8 cellular contexts compared by ENCODE assay signal in genomic region chr9:113221800-113222481, GRCh38. TPM values are rescaled to one million over a fixed set of nuclear protein-coding genes. Genes with fewer than 3 reads are reported as not detected.
DNase-seq lines count a peak whose midpoint lies in the region; ATAC-seq and TF ChIP-seq lines count a peak whose summit lies in the region.

No MANE protein-coding gene starts in this region.

- no peaks in the 10 kb centered on the region for H3K9me3 Mint-ChIP-seq in activated CD4-positive, alpha-beta T cell treated with anti-CD3 and anti-CD28 coated beads, Interleukin-2, amount 10 ng/mL, durations not matched to agents 24 days and 14 days
- no peaks in the 10 kb centered on the region for H3K9me3 Mint-ChIP-seq in progenitor cell of endocrine pancreas (ENCODE audit: low read depth)

- TF ChIP-seq CTCF in VCaP (conservative IDR thresholded peaks at IDR 0.05) (no peak), fibroblast of villous mesenchyme (IDR thresholded peaks at IDR 0.05; ENCODE audit: insufficient read depth, low read depth, low read length) (no peak), progenitor cell of endocrine pancreas (IDR thresholded peaks at IDR 0.05; ENCODE audit: unreplicated experiment) (no peak)

- H3K4me3 ChIP-seq in fibroblast of villous mesenchyme (ENCODE audit: low read depth, low read length): peak overlapping the region; percentile 96

- H3K4me3 Mint-ChIP-seq in activated CD4-positive, alpha-beta T cell treated with anti-CD3 and anti-CD28 coated beads, Interleukin-2, amount 10 ng/mL, durations not matched to agents 24 days and 14 days: peak overlapping the region; percentile 94
- peak overlapping the region; percentile 89 for H3K4me3 Mint-ChIP-seq in progenitor cell of endocrine pancreas (ENCODE audit: low read depth)

- peaks cover 51% of the 10 kb centered on the region for H3K4me1 Mint-ChIP-seq in activated CD4-positive, alpha-beta T cell treated with anti-CD3 and anti-CD28 coated beads, Interleukin-2, amount 10 ng/mL, durations not matched to agents 24 days and 14 days
- peaks cover 34% of the 10 kb centered on the region for H3K4me1 Mint-ChIP-seq in progenitor cell of endocrine pancreas (ENCODE audit: low read depth)

- H3K27me3 Mint-ChIP-seq in activated CD4-positive, alpha-beta T cell treated with anti-CD3 and anti-CD28 coated beads, Interleukin-2, amount 10 ng/mL, durations not matched to agents 24 days and 14 days: no peaks in the 10 kb centered on the region
- no peaks in the 10 kb centered on the region for H3K27me3 Mint-ChIP-seq in progenitor cell of endocrine pancreas

- ATAC-seq in HG02588 (IDR thresholded peaks at IDR 0.05; ENCODE audit: unreplicated experiment): no peak
- ATAC-seq in GM21528 (IDR thresholded peaks at IDR 0.05; ENCODE audit: low FRiP score, unreplicated experiment): no peak

- peak overlapping the region; percentile 83 for H3K27ac ChIP-seq in VCaP

- H3K36me3 Mint-ChIP-seq in activated CD4-positive, alpha-beta T cell treated with anti-CD3 and anti-CD28 coated beads, Interleukin-2, amount 10 ng/mL, durations not matched to agents 24 days and 14 days (ENCODE audit: low read depth): peaks cover 13% of the 10 kb centered on the region
- no peaks in the 10 kb centered on the region for H3K36me3 Mint-ChIP-seq in progenitor cell of endocrine pancreas (ENCODE audit: insufficient read depth)

- intact Hi-C loops in activated CD4-positive, alpha-beta T cell treated with anti-CD3 and anti-CD28 coated beads, Interleukin-2, amount 10 ng/mL, durations not matched to agents 24 days and 14 days (cut with micrococcal nuclease): loop anchor here (1.0 to 10.0 kb wide), 10 partner anchors 52 to 890 kb away; partner anchors contain the start of genes ALAD, C9orf43, KIAA1958 and POLE3

- H3K27ac Mint-ChIP-seq in activated CD4-positive, alpha-beta T cell treated with anti-CD3 and anti-CD28 coated beads, Interleukin-2, amount 10 ng/mL, durations not matched to agents 24 days and 14 days: peak overlapping the region; percentile 94
- H3K27ac Mint-ChIP-seq in progenitor cell of endocrine pancreas: peak overlapping the region; percentile 95

- peak; percentile 66 for DNase-seq in activated CD4-positive, alpha-beta T cell treated with anti-CD3 and anti-CD28 coated beads, Interleukin-2, amount 10 ng/mL, durations not matched to agents 24 days and 14 days
- no peak for DNase-seq in activated CD4-positive, alpha-beta T cell treated with anti-CD3 and anti-CD28 coated beads for 48 hours
- DNase-seq in fibroblast of villous mesenchyme (ENCODE audit: low read depth): no peak
- no peak for DNase-seq in progenitor cell of endocrine pancreas (ENCODE audit: low spot score, unreplicated experiment)
- no peak for DNase-seq in activated CD4-positive, alpha-beta T cell treated with anti-CD3 and anti-CD28 coated beads for 1 hour

RNA-seq across cellular contexts. Expression of gene SLC31A1, which starts 0.6 kb away (rescaled TPM):
- 18.6 and 20.0 TPM in 2 replicates for total RNA-seq in activated CD4-positive, alpha-beta T cell treated with anti-CD3 and anti-CD28 coated beads, Interleukin-2, amount 10 ng/mL, durations not matched to agents 24 days and 14 days
- total RNA-seq in fibroblast of villous mesenchyme (34.5 and 41.5 TPM in 2 replicates), progenitor cell of endocrine pancreas (28.2 and 28.5 TPM in 2 replicates)

RNA-seq across cellular contexts. Expression of gene FKBP15, which starts 0.9 kb away (rescaled TPM):
- 33.9 and 36.7 TPM in 2 replicates for total RNA-seq in activated CD4-positive, alpha-beta T cell treated with anti-CD3 and anti-CD28 coated beads, Interleukin-2, amount 10 ng/mL, durations not matched to agents 24 days and 14 days
- 20.6 and 25.9 TPM in 2 replicates for total RNA-seq in fibroblast of villous mesenchyme
- 26.9 and 29.3 TPM in 2 replicates for total RNA-seq in progenitor cell of endocrine pancreas

RNA-seq across cellular contexts. Expression of gene CDC26, which starts 53.4 kb away (rescaled TPM):
- total RNA-seq in activated CD4-positive, alpha-beta T cell treated with anti-CD3 and anti-CD28 coated beads, Interleukin-2, amount 10 ng/mL, durations not matched to agents 24 days and 14 days: 52.0 and 57.4 TPM in 2 replicates
- total RNA-seq in fibroblast of villous mesenchyme (35.8 and 61.3 TPM in 2 replicates), progenitor cell of endocrine pancreas (33.0 and 36.6 TPM in 2 replicates)

RNA-seq across cellular contexts. Expression of gene PRPF4, which starts 53.5 kb away (rescaled TPM):
- 63.6 and 64.6 TPM in 2 replicates for total RNA-seq in activated CD4-positive, alpha-beta T cell treated with anti-CD3 and anti-CD28 coated beads, Interleukin-2, amount 10 ng/mL, durations not matched to agents 24 days and 14 days
- 21.3 and 36.3 TPM in 2 replicates for total RNA-seq in fibroblast of villous mesenchyme
- total RNA-seq in progenitor cell of endocrine pancreas: 33.6 and 35.1 TPM in 2 replicates
